Comparison of ENCODE assay signal across 30 cellular contexts in genomic region chr20:2303693-2304092, GRCh38. TPM values are rescaled to one million over a fixed set of nuclear protein-coding genes. Genes with fewer than 3 reads are reported as not detected.
"Had no signal": no experiment of that assay in that cellular context is flagged by ENCODE, and none has a peak within 500 bp of the region (broad histone marks: within the 10 kb centered on the region; RNA-seq: fewer than 3 reads in every experiment).

No MANE protein-coding gene starts in this region.

- DNase-seq: activated B cell treated with CpG ODN at 0.5 μM for 24 hours; activated CD4-positive, alpha-beta T cell treated with anti-CD3 and anti-CD28 coated beads for 36 hours; activated CD4-positive, alpha-beta T cell treated with anti-CD3 and anti-CD28 coated beads, Interleukin-2, amount 50 U/mL, for 4 hours; activated CD8-positive, alpha-beta memory T cell treated with anti-CD3 and anti-CD28 coated beads for 24 hours; activated CD8-positive, alpha-beta memory T cell treated with anti-CD3 and anti-CD28 coated beads, Interleukin-2, amount 50 U/mL, for 4 hours; activated naive CD4-positive, alpha-beta T cell treated with Interleukin-2 at 50 U/mL for 16 hours; activated naive CD8-positive, alpha-beta T cell treated with anti-CD3 and anti-CD28 coated beads for 36 hours; activated T-cell treated with anti-CD3 and anti-CD28 coated beads, Interleukin-2, amount 50 U/mL, for 24 hours; heart left ventricle; kidney; left ventricle myocardium inferior; mammary epithelial cell; midbrain; sigmoid colon; stimulated activated CD4-positive, alpha-beta T cell treated with anti-CD3 and anti-CD28 coated beads, Interleukin-15, amount 100 ng/mL, for 24 hours; T1000; transverse colon had no signal

- ATAC-seq: activated CD4-positive, alpha-beta T cell treated with anti-CD3 and anti-CD28 coated beads for 36 hours; activated T-helper 17 cell treated with anti-CD3 and anti-CD28 coated beads, Interleukin-2, amount 50 U/mL, for 72 hours; gastroesophageal sphincter; heart left ventricle; natural killer cell treated with Interleukin-12 subunit alpha and Interleukin-12 subunit beta and Interleukin-15 and Interleukin-18, amount 100 ng/mL, for 72 hours; stimulated activated memory B cell treated with anti-CD40 and anti-IgM and Interleukin-4, amounts not matched to agents 10 μg/mL and 1 μg/mL and 100 μg/mL, for 72 hours had no signal

- H3K4me1 ChIP-seq: esophagus muscularis mucosa, gastroesophageal sphincter, left ventricle myocardium inferior, parathyroid adenoma, sigmoid colon had no signal

- H3K79me2 ChIP-seq: parathyroid adenoma had no signal

- H3K4me2 ChIP-seq: smooth muscle cell had no signal

- H3K27ac ChIP-seq: esophagus muscularis mucosa, gastroesophageal sphincter, heart left ventricle, left ventricle myocardium inferior, parathyroid adenoma, sigmoid colon, transverse colon had no signal

- H3K27ac Mint-ChIP-seq: activated B cell treated with CpG ODN at 0.5 μM for 24 hours; activated CD4-positive, alpha-beta T cell treated with anti-CD3 and anti-CD28 coated beads for 36 hours; activated naive CD8-positive, alpha-beta T cell treated with anti-CD3 and anti-CD28 coated beads for 36 hours; activated T-cell treated with anti-CD3 and anti-CD28 coated beads, Interleukin-2, amount 50 U/mL, for 24 hours; activated T-helper 17 cell treated with anti-CD3 and anti-CD28 coated beads, Interleukin-2, amount 50 U/mL, for 72 hours; natural killer cell treated with Interleukin-12 subunit alpha and Interleukin-12 subunit beta and Interleukin-15 and Interleukin-18, amount 100 ng/mL, for 72 hours; stimulated activated memory B cell treated with anti-CD40 and anti-IgM and Interleukin-4, amounts not matched to agents 10 μg/mL and 1 μg/mL and 100 μg/mL, for 72 hours; T-helper 1 cell treated with Interleukin-12 subunit alpha and Interleukin-12 subunit beta and Interleukin-4 antibody, amounts not matched to agents 30 μg/mL and 1 μg/mL, for 36 hours had no signal

- FAIRE-seq: astrocyte, colon, kidney, urothelium cell line had no signal

- H3K4me3 ChIP-seq: esophagus muscularis mucosa, gastroesophageal sphincter, heart left ventricle, left ventricle myocardium inferior, sigmoid colon, smooth muscle cell, transverse colon had no signal

- H3K27me3 ChIP-seq: sigmoid colon, transverse colon had no signal

- H3K9me3 Mint-ChIP-seq: activated B cell treated with CpG ODN at 0.5 μM for 24 hours; activated naive CD8-positive, alpha-beta T cell treated with anti-CD3 and anti-CD28 coated beads for 36 hours; activated T-cell treated with anti-CD3 and anti-CD28 coated beads, Interleukin-2, amount 50 U/mL, for 24 hours; activated T-helper 17 cell treated with anti-CD3 and anti-CD28 coated beads, Interleukin-2, amount 50 U/mL, for 72 hours; central memory CD8-positive, alpha-beta T cell; natural killer cell treated with Interleukin-12 subunit alpha and Interleukin-12 subunit beta and Interleukin-15 and Interleukin-18, amount 100 ng/mL, for 72 hours; stimulated activated memory B cell treated with anti-CD40 and anti-IgM and Interleukin-4, amounts not matched to agents 10 μg/mL and 1 μg/mL and 100 μg/mL, for 72 hours; T-helper 1 cell treated with Interleukin-12 subunit alpha and Interleukin-12 subunit beta and Interleukin-4 antibody, amounts not matched to agents 30 μg/mL and 1 μg/mL, for 36 hours had no signal

- H3K4me1 Mint-ChIP-seq: activated CD4-positive, alpha-beta T cell treated with anti-CD3 and anti-CD28 coated beads for 36 hours; activated T-helper 17 cell treated with anti-CD3 and anti-CD28 coated beads, Interleukin-2, amount 50 U/mL, for 72 hours; central memory CD8-positive, alpha-beta T cell had no signal

- H3K9ac ChIP-seq: parathyroid adenoma had no signal

- H2AFZ ChIP-seq: parathyroid adenoma had no signal

- H3K36me3 ChIP-seq: esophagus muscularis mucosa, gastroesophageal sphincter, heart left ventricle, left ventricle myocardium inferior, sigmoid colon, transverse colon had no signal

- H3K9me3 ChIP-seq: esophagus muscularis mucosa, gastroesophageal sphincter, heart left ventricle, left ventricle myocardium inferior, sigmoid colon, transverse colon had no signal

- H3K27me3 Mint-ChIP-seq: activated B cell treated with CpG ODN at 0.5 μM for 24 hours; stimulated activated memory B cell treated with anti-CD40 and anti-IgM and Interleukin-4, amounts not matched to agents 10 μg/mL and 1 μg/mL and 100 μg/mL, for 72 hours had no signal

- H3K36me3 Mint-ChIP-seq: activated naive CD8-positive, alpha-beta T cell treated with anti-CD3 and anti-CD28 coated beads for 36 hours; natural killer cell treated with Interleukin-12 subunit alpha and Interleukin-12 subunit beta and Interleukin-15 and Interleukin-18, amount 100 ng/mL, for 72 hours; stimulated activated memory B cell treated with anti-CD40 and anti-IgM and Interleukin-4, amounts not matched to agents 10 μg/mL and 1 μg/mL and 100 μg/mL, for 72 hours had no signal

- H3K4me3 Mint-ChIP-seq: activated B cell treated with CpG ODN at 0.5 μM for 24 hours; activated CD4-positive, alpha-beta T cell treated with anti-CD3 and anti-CD28 coated beads for 36 hours; activated naive CD8-positive, alpha-beta T cell treated with anti-CD3 and anti-CD28 coated beads for 36 hours; activated T-cell treated with anti-CD3 and anti-CD28 coated beads, Interleukin-2, amount 50 U/mL, for 24 hours; activated T-helper 17 cell treated with anti-CD3 and anti-CD28 coated beads, Interleukin-2, amount 50 U/mL, for 72 hours; central memory CD8-positive, alpha-beta T cell; natural killer cell treated with Interleukin-12 subunit alpha and Interleukin-12 subunit beta and Interleukin-15 and Interleukin-18, amount 100 ng/mL, for 72 hours; stimulated activated memory B cell treated with anti-CD40 and anti-IgM and Interleukin-4, amounts not matched to agents 10 μg/mL and 1 μg/mL and 100 μg/mL, for 72 hours; T-helper 1 cell treated with Interleukin-12 subunit alpha and Interleukin-12 subunit beta and Interleukin-4 antibody, amounts not matched to agents 30 μg/mL and 1 μg/mL, for 36 hours had no signal

RNA-seq across cellular contexts. Expression of gene TGM3, which starts 7.9 kb away (rescaled TPM):
- total RNA-seq: activated B cell treated with CpG ODN at 0.5 μM for 24 hours; activated CD4-positive, alpha-beta T cell treated with anti-CD3 and anti-CD28 coated beads for 36 hours; activated naive CD8-positive, alpha-beta T cell treated with anti-CD3 and anti-CD28 coated beads for 36 hours; astrocyte; heart left ventricle; left ventricle myocardium inferior; mammary epithelial cell; natural killer cell treated with Interleukin-12 subunit alpha and Interleukin-12 subunit beta and Interleukin-15 and Interleukin-18, amount 100 ng/mL, for 72 hours; pulmonary artery endothelial cell; sigmoid colon had no signal
- polyA plus RNA-seq: mammary epithelial cell had no signal
